In genomic region chrX:146658379-146658778, GRCh38 we compare ENCODE assay signal across 1 cellular context.
TF ChIP-seq lines count a peak whose summit lies in the region.

No MANE protein-coding gene starts in this region.

TF ChIP-seq in IMR-90, 13 proteins besides CTCF, POLR2A, EP300 and RAD21 (continued from another document):
- TF ChIP-seq USF2 (IDR thresholded peaks at IDR 0.05; ENCODE audit: low read depth, low read length), result no peak
